7 cellular contexts compared by ENCODE assay signal in the genomic region with DNA sequence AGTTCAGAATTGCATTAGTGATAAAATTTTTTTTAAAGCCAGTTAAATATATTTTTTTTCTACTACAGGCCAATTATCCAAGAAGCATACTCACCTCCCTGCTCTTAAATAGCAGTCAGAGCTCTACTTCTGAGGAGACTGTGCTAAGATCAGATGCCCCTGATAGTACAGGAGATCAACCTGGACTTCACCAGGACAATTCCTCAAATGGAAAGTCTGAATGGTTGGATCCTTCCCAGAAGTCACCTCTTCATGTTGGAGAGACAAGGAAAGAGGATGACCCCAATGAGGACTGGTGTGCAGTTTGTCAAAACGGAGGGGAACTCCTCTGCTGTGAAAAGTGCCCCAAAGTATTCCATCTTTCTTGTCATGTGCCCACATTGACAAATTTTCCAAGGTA.
"Had no signal": no experiment of that assay in that cellular context is flagged by ENCODE, and none has a peak within 500 bp of the region (broad histone marks: within the 10 kb centered on the region; RNA-seq: fewer than 3 reads in every experiment).

No MANE protein-coding gene starts in this region.

- H3K4me3 ChIP-seq: GM12878 had no signal

- ATAC-seq: GM12878 had no signal

- FAIRE-seq: GM12878, GM12891, GM12892, GM18507, GM19239 had no signal

- DNase-seq: GDM1, GF-D8 had no signal
